ENCODE assay signal across 8 cellular contexts in genomic region chr14:68979722-68980552, GRCh38. TPM values are rescaled to one million over a fixed set of nuclear protein-coding genes. Genes with fewer than 3 reads are reported as not detected.
A peak's percentile ranks its signal among the peaks of the same experiment; 100 is the strongest.
DNase-seq lines count a peak whose midpoint lies in the region; ATAC-seq, FAIRE-seq and TF ChIP-seq lines count a peak whose summit lies in the region.

No MANE protein-coding gene starts in this region.

- no peaks in the 10 kb centered on the region for H3K9me3 ChIP-seq in PC-9 (ENCODE audit: insufficient read depth, low read depth)
- H3K9me3 ChIP-seq in upper lobe of left lung = no peaks in the 10 kb centered on the region

- H3K4me3 ChIP-seq in ACC112 (ENCODE audit: low read depth, low read length) (peak overlapping the region; percentile 99), PC-9 (peak overlapping the region; percentile 76), dorsolateral prefrontal cortex (peak overlapping the region; percentile 41 to 94 (median 83)), mesendoderm (ENCODE audit: low read length) (peak overlapping the region; percentile 55), upper lobe of left lung (peak overlapping the region; percentile 71 to 91 (median 85))

- no peak for TF ChIP-seq POLR2A in upper lobe of left lung (IDR thresholded peaks at IDR 0.05)

- no peak overlapping the region for H4K5ac ChIP-seq in mesendoderm (ENCODE audit: low read length)

- no peak for TF ChIP-seq EP300 in upper lobe of left lung (IDR thresholded peaks at IDR 0.05)

- POLR2A ChIA-PET in PC-9 (lab: Charles Lee; ENCODE audit: unreplicated experiment) = interaction anchor here (0.5 to 1.4 kb wide), 17 partner anchors 10 to 537 kb away, joined by 3 to 20 read pairs (median 6); no protein-coding TSS in a partner anchor

- peaks cover 47% of the 10 kb centered on the region for H3K4me1 ChIP-seq in ACC112 (ENCODE audit: control insufficient read depth, insufficient read depth, low read length, unreplicated experiment)
- peaks cover 42% of the 10 kb centered on the region for H3K4me1 ChIP-seq in PC-9 (replicated peaks; ENCODE audit: insufficient read depth)
- peaks cover 8% of the 10 kb centered on the region for H3K4me1 ChIP-seq in mesendoderm (ENCODE audit: control insufficient read depth, low read depth, low read length)
- peaks cover 15 to 50% (median 25%) of the 10 kb centered on the region in 4 donors for H3K4me1 ChIP-seq in upper lobe of left lung

- H3K9ac ChIP-seq in mesendoderm (ENCODE audit: low read length) = peak overlapping the region; percentile 81

- TF ChIP-seq CTCF in GM13977 (IDR thresholded peaks at IDR 0.05; ENCODE audit: extremely low read depth, insufficient read depth, missing control alignments) (no peak), PC-9 (conservative IDR thresholded peaks at IDR 0.05) (no peak), dorsolateral prefrontal cortex (IDR thresholded peaks at IDR 0.05 in 54 of 56, conservative IDR thresholded peaks at IDR 0.05 in 2 of 56; ENCODE audit: low read depth in 1 of 56, partially characterized antibody in 56 of 56) (no peak), upper lobe of left lung (IDR thresholded peaks at IDR 0.05) (no peak), D721Med (IDR thresholded peaks at IDR 0.05; ENCODE audit: insufficient read depth, missing control alignments) (no peak)

- H4K8ac ChIP-seq in mesendoderm (ENCODE audit: low read depth, low read length) = no peak overlapping the region

- peak overlapping the region; percentile 98 for H3K18ac ChIP-seq in mesendoderm (ENCODE audit: low read length)

- BruUV-seq in PC-9 (replicated peaks; lab: Mats Ljungman, UMichigan) = TSS peak; percentile 37

- H2AFZ ChIP-seq in ACC112 (ENCODE audit: low read length, unreplicated experiment) (peak overlapping the region; percentile 57), PC-9 (peak overlapping the region; percentile 86)

- H2BK15ac ChIP-seq in mesendoderm (replicated peaks; ENCODE audit: low read depth) = no peak overlapping the region

- H3K9me2 ChIP-seq in PC-9 (ENCODE audit: insufficient read depth) = no peaks in the 10 kb centered on the region

- peak overlapping the region; percentile 74 for H2BK5ac ChIP-seq in mesendoderm (ENCODE audit: low read length)

- no peaks in the 10 kb centered on the region for H3K27me3 ChIP-seq in ACC112 (ENCODE audit: insufficient read depth, low read length)
- H3K27me3 ChIP-seq in PC-9 (ENCODE audit: insufficient read depth, low read depth) = no peaks in the 10 kb centered on the region
- H3K27me3 ChIP-seq in dorsolateral prefrontal cortex = peaks cover 0 to 17% (median 0%) of the 10 kb centered on the region in 45 donors
- H3K27me3 ChIP-seq in mesendoderm (ENCODE audit: insufficient read depth, low read length, poor library complexity) = no peaks in the 10 kb centered on the region
- no peaks in the 10 kb centered on the region for H3K27me3 ChIP-seq in upper lobe of left lung

- H3K36me3 ChIP-seq in ACC112 (ENCODE audit: insufficient read depth, low read length) = peaks cover 2% of the 10 kb centered on the region; the same call in 1 of the 2 replicates
- peaks cover 18% of the 10 kb centered on the region for H3K36me3 ChIP-seq in PC-9 (ENCODE audit: low read depth)
- H3K36me3 ChIP-seq in mesendoderm (ENCODE audit: control insufficient read depth, insufficient read depth, low read length) = no peaks in the 10 kb centered on the region
- no peaks in the 10 kb centered on the region for H3K36me3 ChIP-seq in upper lobe of left lung

- H3K23ac ChIP-seq in mesendoderm (ENCODE audit: low read length) = no peak overlapping the region

- peaks cover 20% of the 10 kb centered on the region for H4K20me1 ChIP-seq in PC-9 (ENCODE audit: insufficient read depth)

- DNase-seq in GM13977 (ENCODE audit: low spot score) (peak; percentile 24), PC-9 (peak in 1 of 2 experiments; percentile 70), dorsolateral prefrontal cortex (peak in 1 of 10 donors; percentile 56), mesendoderm (peak; percentile 89), upper lobe of left lung (peak; percentile 49 to 84), GDM1 (lab: John Stamatoyannopoulos, UW) (no peak), D721Med (ENCODE audit: insufficient read length, low spot score) (no peak)

- no peak overlapping the region for H2AK5ac ChIP-seq in mesendoderm (ENCODE audit: low read length)

- H3K79me2 ChIP-seq in ACC112 (ENCODE audit: control insufficient read depth, insufficient read depth, low read length, unreplicated experiment) (peaks cover 42% of the 10 kb centered on the region), PC-9 (ENCODE audit: low read depth) (peaks cover 41% of the 10 kb centered on the region), mesendoderm (ENCODE audit: control insufficient read depth, insufficient read depth, low read length) (peaks cover 35% of the 10 kb centered on the region)

- in situ Hi-C loops in GM13977 (cut with MboI; ENCODE audit: low pct_unique_long_range_greater_than_20kb, low sequenced_read_pairs, unreplicated experiment) = no loop called here

- H3K79me1 ChIP-seq in mesendoderm (ENCODE audit: low read length) = peaks cover 4% of the 10 kb centered on the region

- peak overlapping the region; percentile 88 for H3K56ac ChIP-seq in mesendoderm (ENCODE audit: low read length)

- H3K4me2 ChIP-seq in PC-9 = peak overlapping the region; percentile 100
- H3K4me2 ChIP-seq in mesendoderm (ENCODE audit: low read length) = peak overlapping the region; percentile 97

- ATAC-seq in upper lobe of left lung (ENCODE audit: low FRiP score in 2 of 2) = peak; percentile 34 to 39

- intact Hi-C loops in PC-9 (cut with micrococcal nuclease; ENCODE audit: unreplicated experiment) = loop anchor here (1.0 to 5.0 kb wide), 5 partner anchors 29 to 172 kb away; partner anchors contain the start of gene DCAF5
- intact Hi-C loops in dorsolateral prefrontal cortex (cut with DNase I) = loop anchor here in 1 of 2 donors (5.0 to 10.0 kb wide), 2 partner anchors 65 to 72 kb away; no protein-coding TSS in a partner anchor

- WGBS in mesendoderm (ENCODE audit: extremely low coverage, insufficient coverage, low lambda C conversion rate) = no CpG with 5 or more reads among the region's 48 CpGs
- 18 to 54% methylated on average over 18 to 44 of the region's 48 CpGs for WGBS in upper lobe of left lung, 2 donors

- H2BK120ac ChIP-seq in mesendoderm (ENCODE audit: low read depth, low read length) = no peak overlapping the region

- CTCF ChIA-PET in PC-9 (lab: Charles Lee) = interaction anchor here (0.6 to 1.1 kb wide), 11 partner anchors 30 to 454 kb away, joined by 3 to 14 read pairs (median 4); no protein-coding TSS in a partner anchor

- H3K4ac ChIP-seq in mesendoderm (ENCODE audit: low read depth, low read length) = peak overlapping the region; percentile 1

- H3K27ac ChIP-seq in ACC112 (ENCODE audit: low read depth, low read length) = peak overlapping the region; percentile 80
- H3K27ac ChIP-seq in PC-9 = peak overlapping the region; percentile 93
- peak overlapping the region in 53 of 59 donors; percentile 8 to 96 (median 82) for H3K27ac ChIP-seq in dorsolateral prefrontal cortex
- H3K27ac ChIP-seq in mesendoderm (ENCODE audit: low read depth, low read length) = peak overlapping the region; percentile 97
- H3K27ac ChIP-seq in upper lobe of left lung = peak overlapping the region; percentile 88 to 95 (median 94)

- no peak for FAIRE-seq in D721Med (lab: Jason Lieb, UNC)

- H3F3A ChIP-seq in PC-9 (ENCODE audit: insufficient read depth, low read depth) = peaks cover 33% of the 10 kb centered on the region; the same call in 1 of the 2 replicates

RNA-seq across cellular contexts. Expression of gene ACTN1, which starts 0.8 kb away (rescaled TPM):
- 314 and 323 TPM in 2 replicates for total RNA-seq in PC-9 (2021)
- total RNA-seq in dorsolateral prefrontal cortex = 100 to 1,000 TPM in 115 of 120 experiments, 10 to 100 TPM in 5; 56.9 to 234 (median 157) TPM
- 242 TPM for polyA plus RNA-seq in mesendoderm (2013, experiment 1 of 2)
- polyA plus RNA-seq in mesendoderm (2013, experiment 2 of 2) = 251 TPM
- 100 to 1,000 TPM; 117 to 195 (median 157) TPM for total RNA-seq in upper lobe of left lung

Comparison
In these comparisons a context has a peak if more than half of its experiments do, and no peak if none do; other contexts are left out.
1. DNase-seq: peak in GM13977 (single experiment), mesendoderm (single experiment) and upper lobe of left lung (2 of 2); none in GDM1 (single experiment) and D721Med (single experiment).
2. Peak in every context shown above with its lines, with median percentiles within 50 percentile points of each other: H3K27ac ChIP-seq and H3K4me3 ChIP-seq.